In the genomic region with DNA sequence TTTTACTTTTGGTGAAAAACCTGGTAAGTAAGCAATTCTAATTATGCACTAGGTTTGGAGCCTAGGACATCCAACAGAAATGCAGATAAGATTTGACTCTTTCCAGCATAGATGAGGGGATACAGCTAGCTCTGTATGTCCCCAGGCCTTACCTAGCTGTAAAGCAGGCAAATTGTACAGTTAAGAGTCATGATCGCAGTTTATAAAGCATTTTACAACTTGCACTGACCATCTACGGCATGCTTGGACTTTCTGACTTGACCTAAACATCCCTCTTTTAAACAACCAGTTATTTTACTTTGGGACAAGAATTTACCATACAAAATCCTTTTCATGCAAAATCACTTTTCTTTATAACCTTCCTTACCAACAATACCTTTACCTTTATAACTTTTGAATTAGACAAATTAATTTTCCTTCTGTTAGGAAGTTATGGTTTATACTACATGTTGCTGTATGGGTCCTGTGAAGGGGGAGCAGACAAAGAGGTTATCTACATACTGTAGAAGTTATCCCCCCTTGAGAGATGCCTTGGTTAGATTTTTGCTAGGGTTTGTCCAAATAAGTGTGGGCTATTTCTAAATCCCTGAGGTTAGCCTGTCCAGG, we compare ENCODE assay signal across 16 cellular contexts. TPM values are rescaled to one million over a fixed set of nuclear protein-coding genes. Genes with fewer than 3 reads are reported as not detected.
A peak's percentile ranks its signal among the peaks of the same experiment; 100 is the strongest.
DNase-seq lines count a peak whose midpoint lies in the region; TF ChIP-seq lines count a peak whose summit lies in the region.
"Had no signal": no experiment of that assay in that cellular context is flagged by ENCODE, and none has a peak within 500 bp of the region (broad histone marks: within the 10 kb centered on the region; RNA-seq: fewer than 3 reads in every experiment).

No MANE protein-coding gene starts in this region.

- no peak overlapping the region for H3K27ac ChIP-seq in coronary artery
- H3K27ac ChIP-seq: colonic mucosa, foreskin keratinocyte had no signal

- TF ChIP-seq CTCF in fibroblast of the aortic adventitia (IDR thresholded peaks at IDR 0.05; ENCODE audit: insufficient read depth, low read length) (no peak), coronary artery (IDR thresholded peaks at IDR 0.05) (no peak)

- no peak overlapping the region for H3K4me3 ChIP-seq in fibroblast of the aortic adventitia (ENCODE audit: low read depth, low read length)
- no peak overlapping the region for H3K4me3 ChIP-seq in coronary artery
- H3K4me3 ChIP-seq: colonic mucosa had no signal

- DNase-seq in NCI-H82 (lab: John Stamatoyannopoulos, UW) = peak; percentile 26
- DNase-seq in NCI-H82 treated with DMSO at 0.1 percent for 48 hours (lab: John Stamatoyannopoulos, UW; ENCODE audit: unreplicated experiment) = no peak
- DNase-seq in COLO668 (lab: John Stamatoyannopoulos, UW; ENCODE audit: unreplicated experiment) = peak; percentile 26
- peak; percentile 52 for DNase-seq in RKO (ENCODE audit: low spot score)
- DNase-seq in fibroblast of the aortic adventitia (ENCODE audit: low read depth) = peak; percentile 2
- DNase-seq in coronary artery (ENCODE audit: low spot score) = no peak
- DNase-seq in NK-92 treated with Interleukin-12 subunit alpha and Interleukin-12 subunit beta, amount 100 ng/mL, for 24 hours (lab: John Stamatoyannopoulos, UW) = no peak
- DNase-seq in ecto neural progenitor cell (ENCODE audit: low spot score) = no peak
- DNase-seq: activated CD4-positive, alpha-beta T cell treated with anti-CD3 and anti-CD28 coated beads, Interleukin-2, amount 50 U/mL, for 4 hours; activated naive CD8-positive, alpha-beta T cell treated with anti-CD3 and anti-CD28 coated beads, Interleukin-2, amount 10 ng/mL, durations not matched to agents 7 days and 5 days; colonic mucosa; foreskin keratinocyte; stimulated activated CD4-positive, alpha-beta T cell treated with anti-CD3 and anti-CD28 coated beads, Interleukin-4, amount 100 ng/mL, for 24 hours; stimulated activated naive CD4-positive, alpha-beta T cell had no signal

RNA-seq across cellular contexts. Expression of gene FGD3, which starts 36.8 kb away (rescaled TPM):
- not detected in 2 replicates for total RNA-seq in fibroblast of the aortic adventitia (ENCODE audit: low replicate concordance)
- total RNA-seq: G401, H4 had no signal

Comparison
In these comparisons a context has a peak if more than half of its experiments do, and no peak if none do; other contexts are left out.
1. DNase-seq: peak in NCI-H82 (single experiment), COLO668 (single experiment), RKO (single experiment) and fibroblast of the aortic adventitia (single experiment); none in NCI-H82 treated with DMSO at 0.1 percent for 48 hours (single experiment), coronary artery (single experiment), NK-92 treated with Interleukin-12 subunit alpha and Interleukin-12 subunit beta, amount 100 ng/mL, for 24 hours (single experiment) and ecto neural progenitor cell (single experiment).